In genomic region chr3:94331831-94332230, GRCh38 we compare ENCODE assay signal across 9 cellular contexts.
"Had no signal": no experiment of that assay in that cellular context is flagged by ENCODE, and none has a peak within 500 bp of the region (broad histone marks: within the 10 kb centered on the region; RNA-seq: fewer than 3 reads in every experiment).

No MANE protein-coding gene starts in this region.

- H3K27ac ChIP-seq: GM23248 had no signal

- H3K4me3 ChIP-seq: GM23248, GM23338, HAP-1 had no signal

- H3K9me3 Mint-ChIP-seq: HFFc6 had no signal

- H2AFZ ChIP-seq: GM23248, GM23338 had no signal

- H3K4me2 ChIP-seq: GM23338 had no signal

- H3K9me3 ChIP-seq: HAP-1 had no signal

- H3K9ac ChIP-seq: GM23248 had no signal

- H3K4me1 ChIP-seq: HAP-1 had no signal

- H3K36me3 ChIP-seq: HAP-1 had no signal

- ATAC-seq: GM23338, HCT116 had no signal

- H3K4me1 Mint-ChIP-seq: GM23338 had no signal

- H3K4me3 Mint-ChIP-seq: GM23338, H9, HFFc6 had no signal

- H3K27ac Mint-ChIP-seq: GM23338, H9, HFFc6 had no signal

- DNase-seq: GM23248, GOT3, H7, H9, HCEC 1CT, HFFc6 had no signal
